In genomic region chr2:191815010-191815409, GRCh38 we compare ENCODE assay signal across 34 cellular contexts. TPM values are rescaled to one million over a fixed set of nuclear protein-coding genes. Genes with fewer than 3 reads are reported as not detected.
DNase-seq lines count a peak whose midpoint lies in the region; ATAC-seq, FAIRE-seq and TF ChIP-seq lines count a peak whose summit lies in the region.
"Had no signal": no experiment of that assay in that cellular context is flagged by ENCODE, and none has a peak within 500 bp of the region (broad histone marks: within the 10 kb centered on the region; RNA-seq: fewer than 3 reads in every experiment).

No MANE protein-coding gene starts in this region.

- TF ChIP-seq EP300 in K562 (IDR thresholded peaks at IDR 0.05; ENCODE audit: low read length) = no peak

- DNase-seq in K562 (ENCODE audit: extremely low read depth in 1 of 4, low spot score in 3 of 4) = no peak
- no peak for DNase-seq in left lung
- DNase-seq in upper lobe of right lung = no peak
- no peak for DNase-seq in stimulated activated CD4-positive, alpha-beta T cell treated with anti-CD3 and anti-CD28 coated beads, Interleukin-4, amount 100 ng/mL, for 24 hours
- no peak for DNase-seq in COLO829 (ENCODE audit: low spot score)
- no peak for DNase-seq in NCI-H774 (lab: John Stamatoyannopoulos, UW)
- DNase-seq: 8988T; ACHN; AML-193; BE2C; C1 segment of cervical spinal cord; Caco-2; Calu3; CD4-positive, alpha-beta memory T cell; CD4-positive, alpha-beta T cell; CD4-positive, CD25-positive, alpha-beta regulatory T cell; CD8-positive, alpha-beta memory T cell; CD8-positive, alpha-beta T cell; COR-L47; DMS 273 treated with DMSO at 0.1 percent for 48 hours; DMS153; DMS53; DMS79; DMS79 treated with DMSO at 0.1 percent for 48 hours; DND-41; EL had no signal

- no peak overlapping the region for H3K9ac ChIP-seq in K562 (ENCODE audit: insufficient read depth in 1 of 2, low read depth in 2 of 2, low read length in 2 of 2)
- H3K9ac ChIP-seq: BLaER1; BLaER1 treated with 17β-estradiol and CSF1 and Interleukin-3, amounts not matched to agents 10 nM and 100 nM had no signal

- H3K27ac ChIP-seq in K562 (ENCODE audit: extremely low read depth, low read depth, low read length) (no peak overlapping the region), left lung (no peak overlapping the region), upper lobe of right lung (no peak overlapping the region)
- H3K27ac ChIP-seq: 22Rv1; BLaER1; BLaER1 treated with 17β-estradiol and CSF1 and Interleukin-3, amounts not matched to agents 10 nM and 100 nM; C4-2B had no signal

- H3K27me3 ChIP-seq in K562 (ENCODE audit: control insufficient read depth in 2 of 2, insufficient read depth in 2 of 2, low read length in 2 of 2) (no peaks in the 10 kb centered on the region), left lung (no peaks in the 10 kb centered on the region), upper lobe of right lung (no peaks in the 10 kb centered on the region)
- H3K27me3 ChIP-seq: BE2C; BLaER1; BLaER1 treated with 17β-estradiol and CSF1 and Interleukin-3, amounts not matched to agents 10 nM and 100 nM had no signal

- POLR2A ChIA-PET in K562 (lab: Yijun Ruan, JAX) = no interaction called here

- no peak overlapping the region for H3K4me2 ChIP-seq in K562 (ENCODE audit: insufficient read depth, low read length)
- H3K4me2 ChIP-seq: A549; BLaER1; BLaER1 treated with 17β-estradiol and CSF1 and Interleukin-3, amounts not matched to agents 10 nM and 100 nM had no signal

- no peaks in the 10 kb centered on the region for H3K9me3 ChIP-seq in K562 (replicated peaks; ENCODE audit: control insufficient read depth, insufficient read depth, low read depth, low read length)
- no peaks in the 10 kb centered on the region for H3K9me3 ChIP-seq in left lung
- H3K9me3 ChIP-seq in upper lobe of right lung = no peaks in the 10 kb centered on the region
- H3K9me3 ChIP-seq: A549; BE2C; BLaER1; BLaER1 treated with 17β-estradiol and CSF1 and Interleukin-3, amounts not matched to agents 10 nM and 100 nM; Caco-2 had no signal

- H3K79me2 ChIP-seq in K562 (ENCODE audit: control insufficient read depth, insufficient read depth, low read length) = no peaks in the 10 kb centered on the region

- no peak for TF ChIP-seq RAD21 in K562 (CRISPR knock-in tag; conservative IDR thresholded peaks at IDR 0.05 in 1 of 2, IDR thresholded peaks at IDR 0.05 in 1 of 2)

- H2AFZ ChIP-seq in K562 (ENCODE audit: low read depth, low read length) = 0 out of 2 replicates have a peak overlapping the region, but pooled peaks have one; percentile 32

- no peaks in the 10 kb centered on the region for H3K9me1 ChIP-seq in K562 (ENCODE audit: control insufficient read depth, insufficient read depth, low read length)

- 67% methylated on average over 1 of the region's 1 CpG for WGBS in K562 (ENCODE audit: insufficient coverage, low coverage, missing lambda C conversion rate)

- CTCF ChIA-PET in K562 (lab: Yijun Ruan, JAX; ENCODE audit: low intra/inter-chr PET ratio) = no interaction called here

- TF ChIP-seq POLR2A in K562 (conservative IDR thresholded peaks at IDR 0.05) = no peak

- H3K4me3 ChIP-seq in K562 (no peak overlapping the region), left lung (no peak overlapping the region), upper lobe of right lung (no peak overlapping the region)
- H3K4me3 ChIP-seq: A549; BLaER1; BLaER1 treated with 17β-estradiol and CSF1 and Interleukin-3, amounts not matched to agents 10 nM and 100 nM had no signal

- in situ Hi-C loops in K562 (cut with MboI) = loop anchor here (10.0 kb wide), 1 partner anchor 260 kb away; no protein-coding TSS in a partner anchor

- no peaks in the 10 kb centered on the region for H4K20me1 ChIP-seq in K562 (replicated peaks; ENCODE audit: control insufficient read depth, insufficient read depth, low read length)
- H4K20me1 ChIP-seq: BLaER1; BLaER1 treated with 17β-estradiol and CSF1 and Interleukin-3, amounts not matched to agents 10 nM and 100 nM had no signal

- H3K36me3 ChIP-seq in K562 (ENCODE audit: control insufficient read depth, insufficient read depth, low read length) = no peaks in the 10 kb centered on the region
- no peaks in the 10 kb centered on the region for H3K36me3 ChIP-seq in left lung
- no peaks in the 10 kb centered on the region for H3K36me3 ChIP-seq in upper lobe of right lung
- H3K36me3 ChIP-seq: BE2C; BLaER1; BLaER1 treated with 17β-estradiol and CSF1 and Interleukin-3, amounts not matched to agents 10 nM and 100 nM had no signal

- no TSS peak for BruUV-seq in K562 (replicated peaks; lab: Mats Ljungman, UMichigan)

- FAIRE-seq in K562 (lab: Jason Lieb, UNC) = no peak
- FAIRE-seq: A204.1, A549, D721Med had no signal

- no peak for TF ChIP-seq CTCF in K562 (IDR thresholded peaks at IDR 0.05 in 2 of 3, conservative IDR thresholded peaks at IDR 0.05 in 1 of 3; ENCODE audit: insufficient read depth in 2 of 3, low read depth in 1 of 3, low read length in 3 of 3)
- TF ChIP-seq CTCF in left lung (IDR thresholded peaks at IDR 0.05) = no peak
- no peak for TF ChIP-seq CTCF in upper lobe of right lung (IDR thresholded peaks at IDR 0.05)

- no peak for ATAC-seq in K562
- ATAC-seq in left lung = peak; percentile 75
- peak; percentile 59 for ATAC-seq in upper lobe of right lung
- ATAC-seq: A549; CD8-positive, alpha-beta T cell had no signal

- intact Hi-C loops in K562 (cut with micrococcal nuclease) (no loop called here), left lung (cut with DNase I) (no loop called here), upper lobe of right lung (cut with DNase I) (no loop called here)

- H3K4me1 ChIP-seq in K562 (replicated peaks in 1 of 2; ENCODE audit: control insufficient read depth in 2 of 2, insufficient read depth in 2 of 2, low read length in 2 of 2) (no peaks in the 10 kb centered on the region; a peak in 2 of 5 replicates), left lung (no peaks in the 10 kb centered on the region), upper lobe of right lung (no peaks in the 10 kb centered on the region)
- H3K4me1 ChIP-seq: BLaER1; BLaER1 treated with 17β-estradiol and CSF1 and Interleukin-3, amounts not matched to agents 10 nM and 100 nM; Caco-2 had no signal

TF ChIP-seq in K562, 482 proteins besides CTCF, POLR2A, EP300 and RAD21 (continues in another document):
- TF ChIP-seq ZNF431 (CRISPR knock-in tag; IDR thresholded peaks at IDR 0.05) (no peak), ZNF77 (CRISPR knock-in tag; IDR thresholded peaks at IDR 0.05) (no peak), SNRNP70 (optimal IDR thresholded peaks at IDR 0.05; ENCODE audit: low read depth, low read length) (no peak), ZNF165 (CRISPR knock-in tag; IDR thresholded peaks at IDR 0.05; ENCODE audit: borderline replicate concordance) (no peak), MECOM (CRISPR knock-in tag; IDR thresholded peaks at IDR 0.05) (no peak), ZNF124 (CRISPR knock-in tag; IDR thresholded peaks at IDR 0.05) (no peak)
- TF ChIP-seq, protein P1, sequence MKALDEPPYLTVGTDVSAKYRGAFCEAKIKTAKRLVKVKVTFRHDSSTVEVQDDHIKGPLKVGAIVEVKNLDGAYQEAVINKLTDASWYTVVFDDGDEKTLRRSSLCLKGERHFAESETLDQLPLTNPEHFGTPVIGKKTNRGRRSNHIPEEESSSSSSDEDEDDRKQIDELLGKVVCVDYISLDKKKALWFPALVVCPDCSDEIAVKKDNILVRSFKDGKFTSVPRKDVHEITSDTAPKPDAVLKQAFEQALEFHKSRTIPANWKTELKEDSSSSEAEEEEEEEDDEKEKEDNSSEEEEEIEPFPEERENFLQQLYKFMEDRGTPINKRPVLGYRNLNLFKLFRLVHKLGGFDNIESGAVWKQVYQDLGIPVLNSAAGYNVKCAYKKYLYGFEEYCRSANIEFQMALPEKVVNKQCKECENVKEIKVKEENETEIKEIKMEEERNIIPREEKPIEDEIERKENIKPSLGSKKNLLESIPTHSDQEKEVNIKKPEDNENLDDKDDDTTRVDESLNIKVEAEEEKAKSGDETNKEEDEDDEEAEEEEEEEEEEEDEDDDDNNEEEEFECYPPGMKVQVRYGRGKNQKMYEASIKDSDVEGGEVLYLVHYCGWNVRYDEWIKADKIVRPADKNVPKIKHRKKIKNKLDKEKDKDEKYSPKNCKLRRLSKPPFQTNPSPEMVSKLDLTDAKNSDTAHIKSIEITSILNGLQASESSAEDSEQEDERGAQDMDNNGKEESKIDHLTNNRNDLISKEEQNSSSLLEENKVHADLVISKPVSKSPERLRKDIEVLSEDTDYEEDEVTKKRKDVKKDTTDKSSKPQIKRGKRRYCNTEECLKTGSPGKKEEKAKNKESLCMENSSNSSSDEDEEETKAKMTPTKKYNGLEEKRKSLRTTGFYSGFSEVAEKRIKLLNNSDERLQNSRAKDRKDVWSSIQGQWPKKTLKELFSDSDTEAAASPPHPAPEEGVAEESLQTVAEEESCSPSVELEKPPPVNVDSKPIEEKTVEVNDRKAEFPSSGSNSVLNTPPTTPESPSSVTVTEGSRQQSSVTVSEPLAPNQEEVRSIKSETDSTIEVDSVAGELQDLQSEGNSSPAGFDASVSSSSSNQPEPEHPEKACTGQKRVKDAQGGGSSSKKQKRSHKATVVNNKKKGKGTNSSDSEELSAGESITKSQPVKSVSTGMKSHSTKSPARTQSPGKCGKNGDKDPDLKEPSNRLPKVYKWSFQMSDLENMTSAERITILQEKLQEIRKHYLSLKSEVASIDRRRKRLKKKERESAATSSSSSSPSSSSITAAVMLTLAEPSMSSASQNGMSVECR (CRISPR knock-in tag; IDR thresholded peaks at IDR 0.05) = no peak

RNA-seq across cellular contexts. Expression of gene CAVIN2, which starts 31.9 kb away (rescaled TPM):
- 11.7 and 16.8 TPM in 2 replicates for total RNA-seq in K562 (2011; cell fraction: chromatin; rRNA removed; ENCODE audit: low replicate concordance)
- 12.2 and 13.9 TPM in 2 replicates for total RNA-seq in K562 (2011; cell fraction: nucleolus; rRNA removed)
- total RNA-seq in K562 (2011; cell fraction: nucleoplasm; rRNA removed) = 12.6 and 12.7 TPM in 2 replicates
- total RNA-seq in K562 (2014; rRNA removed) (65.1 and 71.8 TPM in 2 replicates), K562 (2014; rRNA removed; fragmentation: Illumina TruSeq; extraction: Trizol) (81.0 and 86.4 TPM in 2 replicates), K562 (2015; rRNA removed; fragmentation: Illumina TruSeq; extraction: Trizol) (87.7 and 92.4 TPM in 2 replicates), K562 (2021) (70.5 and 74.6 TPM in 2 replicates), left lung (10 to 100 TPM; 73.6 to 76.9 TPM), upper lobe of right lung (185 TPM)
- polyA plus RNA-seq in K562 (2011; rRNA removed) (29.3 and 43.5 TPM in 2 replicates), K562 (2014; fragmentation: Illumina TruSeq; extraction: Trizol) (66.6 and 73.8 TPM in 2 replicates), K562 (2014; fragmentation: Nextera tagmentation; extraction: Ambion mirVana) (10 to 100 TPM; 20.6 to 31.5 TPM), K562 (2014; rRNA removed) (63.4 and 69.0 TPM in 2 replicates)
- polyA plus RNA-seq in K562 (2011; cell fraction: cytosol; rRNA removed) = 22.5 and 40.5 TPM in 2 replicates
- 14.2 and 19.0 TPM in 2 replicates for polyA plus RNA-seq in K562 (2011; cell fraction: nucleus; rRNA removed)
- polyA plus RNA-seq in K562 (2012) = 44.5 and 64.1 TPM in 2 replicates
- polyA minus RNA-seq in K562 (2011; rRNA and poly(A)+ RNA removed) = 31.3 and 39.1 TPM in 2 replicates
- 23.3 and 34.4 TPM in 2 replicates for polyA minus RNA-seq in K562 (2011; cell fraction: cytosol; rRNA and poly(A)+ RNA removed)
- polyA minus RNA-seq in K562 (2011; cell fraction: nucleus; rRNA and poly(A)+ RNA removed) = 26.5 and 38.9 TPM in 2 replicates
- total RNA-seq: B cell; Caco-2; Calu3; CD4-positive, alpha-beta memory T cell; CD8-positive, alpha-beta memory T cell; CD8-positive, alpha-beta T cell had no signal
- polyA plus RNA-seq: CD4-positive, CD25-positive, alpha-beta regulatory T cell; CD8-positive, alpha-beta memory T cell had no signal
